In genomic region chr2:110713508-110714362, GRCh38 we compare ENCODE assay signal across 18 cellular contexts. TPM values are rescaled to one million over a fixed set of nuclear protein-coding genes. Genes with fewer than 3 reads are reported as not detected.
A peak's percentile ranks its signal among the peaks of the same experiment; 100 is the strongest.
DNase-seq lines count a peak whose midpoint lies in the region; ATAC-seq and TF ChIP-seq lines count a peak whose summit lies in the region.
"Had no signal": no experiment of that assay in that cellular context is flagged by ENCODE, and none has a peak within 500 bp of the region (broad histone marks: within the 10 kb centered on the region; RNA-seq: fewer than 3 reads in every experiment).

No MANE protein-coding gene starts in this region.

- H3K27me3 Mint-ChIP-seq in CD4-positive, alpha-beta memory T cell, result peaks cover 34 to 44% of the 10 kb centered on the region in 2 donors

- H3K36me3 ChIP-seq in HCT116 (ENCODE audit: control insufficient read depth in 1 of 2, insufficient read depth in 2 of 2, low read length in 2 of 2) (no peaks in the 10 kb centered on the region), left lung (no peaks in the 10 kb centered on the region), upper lobe of right lung (no peaks in the 10 kb centered on the region)
- no peaks in the 10 kb centered on the region for H3K36me3 ChIP-seq in CD4-positive, alpha-beta memory T cell (ENCODE audit: insufficient read depth, low read length)
- H3K36me3 ChIP-seq: brain microvascular endothelial cell, spleen, thyroid gland had no signal

- no peak overlapping the region for H3K4me3 Mint-ChIP-seq in CD4-positive, alpha-beta memory T cell
- H3K4me3 Mint-ChIP-seq: activated B cell treated with CpG ODN at 0.5 μM for 24 hours; CD4-positive, CD25-positive, alpha-beta regulatory T cell had no signal

- peak overlapping the region; percentile 37; the same call in 1 of the 2 replicates for H3K4me2 ChIP-seq in HCT116 (ENCODE audit: low read length)

- H3K4me1 ChIP-seq in HCT116 (ENCODE audit: control insufficient read depth in 1 of 2, insufficient read depth in 2 of 2, low read length in 2 of 2) (peaks cover 0 to 8% of the 10 kb centered on the region in 2 experiments; a peak in 2 of 4 replicates), left lung (peaks cover 5 to 11% of the 10 kb centered on the region in 2 donors), upper lobe of right lung (peaks cover 18% of the 10 kb centered on the region)
- no peaks in the 10 kb centered on the region for H3K4me1 ChIP-seq in CD4-positive, alpha-beta memory T cell (ENCODE audit: insufficient read depth, low read length)
- H3K4me1 ChIP-seq: thyroid gland had no signal

- no peaks in the 10 kb centered on the region for H3K9me3 ChIP-seq in HCT116 (ENCODE audit: control insufficient read depth in 1 of 2, insufficient read depth in 1 of 2, low read depth in 1 of 2, low read length in 2 of 2)
- H3K9me3 ChIP-seq in left lung, result no peaks in the 10 kb centered on the region
- no peaks in the 10 kb centered on the region for H3K9me3 ChIP-seq in CD4-positive, alpha-beta memory T cell (ENCODE audit: control insufficient read depth in 1 of 2, low read length in 2 of 2)
- no peaks in the 10 kb centered on the region for H3K9me3 ChIP-seq in upper lobe of right lung
- H3K9me3 ChIP-seq: spleen, thyroid gland had no signal

- RAD21 ChIA-PET in HCT116 (lab: Charles Lee; ENCODE audit: low non-redundant PET in 1 of 2, low total read pairs in 2 of 2, uncharacterized antibody in 2 of 2, unreplicated experiment in 2 of 2), result no interaction called here

- H3K27ac ChIP-seq in HCT116 (ENCODE audit: low read depth, low read length) (no peak overlapping the region), left lung (no peak overlapping the region), upper lobe of right lung (no peak overlapping the region)
- H3K27ac ChIP-seq in CD4-positive, alpha-beta memory T cell (ENCODE audit: low read depth, low read length), result no peak overlapping the region
- H3K27ac ChIP-seq: brain microvascular endothelial cell, thyroid gland had no signal

- H3K9me3 Mint-ChIP-seq in CD4-positive, alpha-beta memory T cell, result peaks cover 0 to 1% (median 0%) of the 10 kb centered on the region in 8 donors
- H3K9me3 Mint-ChIP-seq: activated B cell treated with CpG ODN at 0.5 μM for 24 hours; CD4-positive, CD25-positive, alpha-beta regulatory T cell had no signal

- DNase-seq in GM12864 (ENCODE audit: low read depth) (peak; percentile 21), HCT116 (ENCODE audit: low read depth, low spot score) (no peak), RPMI8226 (peak; percentile 47), left lung (no peak), NCI-H526 (lab: John Stamatoyannopoulos, UW) (no peak), upper lobe of right lung (no peak), ACHN (no peak)
- DNase-seq in CD4-positive, alpha-beta memory T cell, result no peak
- DNase-seq: activated B cell treated with CpG ODN at 0.5 μM for 24 hours; activated effector memory CD4-positive, alpha-beta T cell treated with Interleukin-2 at 50 U/mL for 16 hours; brain microvascular endothelial cell; CD4-positive, CD25-positive, alpha-beta regulatory T cell; head of caudate nucleus; Kasumi-1; NCI-H2029 treated with DMSO at 0.1 percent for 48 hours; spleen; thyroid gland had no signal

- POLR2A ChIA-PET in HCT116 (lab: Charles Lee), result no interaction called here
- POLR2A ChIA-PET in CD4-positive, alpha-beta memory T cell (lab: Charles Lee; ENCODE audit: partially characterized antibody), result no interaction called here

- H3K27me3 ChIP-seq in HCT116 (ENCODE audit: insufficient read depth, low read length), result no peaks in the 10 kb centered on the region; the same call in 1 of the 2 replicates
- no peaks in the 10 kb centered on the region for H3K27me3 ChIP-seq in left lung
- no peaks in the 10 kb centered on the region for H3K27me3 ChIP-seq in CD4-positive, alpha-beta memory T cell (ENCODE audit: insufficient read depth, low read length)
- H3K27me3 ChIP-seq in upper lobe of right lung, result peaks cover 3% of the 10 kb centered on the region
- H3K27me3 ChIP-seq: thyroid gland had no signal

- no TSS peak for BruUV-seq in HCT116 (replicated peaks; lab: Mats Ljungman, UMichigan)

- H3K9me2 ChIP-seq in HCT116 (ENCODE audit: insufficient read depth), result no peaks in the 10 kb centered on the region

- H3K36me3 Mint-ChIP-seq in CD4-positive, alpha-beta memory T cell, result no peaks in the 10 kb centered on the region
- H3K36me3 Mint-ChIP-seq: CD4-positive, CD25-positive, alpha-beta regulatory T cell had no signal

- H3K4me3 ChIP-seq in GM12864 (ENCODE audit: low read depth, low read length) (no peak overlapping the region), HCT116 (replicated peaks in 1 of 2; ENCODE audit: low read depth in 1 of 2, low read length in 2 of 2) (no peak overlapping the region), left lung (no peak overlapping the region), upper lobe of right lung (no peak overlapping the region)
- no peak overlapping the region for H3K4me3 ChIP-seq in CD4-positive, alpha-beta memory T cell (ENCODE audit: low read length in 2 of 2)
- H3K4me3 ChIP-seq: lung, spleen, thyroid gland had no signal

- H3K79me2 ChIP-seq in HCT116 (ENCODE audit: insufficient read depth, low read length), result no peaks in the 10 kb centered on the region

- TF ChIP-seq RAD21 in HCT116 (IDR thresholded peaks at IDR 0.05; ENCODE audit: low read depth), result no peak

- ATAC-seq in HCT116, result peak; percentile 74
- peak; percentile 30 for ATAC-seq in left lung
- no peak for ATAC-seq in upper lobe of right lung

- no peak for TF ChIP-seq CTCF in GM12864 (IDR thresholded peaks at IDR 0.05; ENCODE audit: low read depth, low read length, missing control alignments)
- no peak for TF ChIP-seq CTCF in HCT116 (IDR thresholded peaks at IDR 0.05 in 2 of 3, conservative IDR thresholded peaks at IDR 0.05 in 1 of 3; ENCODE audit: borderline replicate concordance in 1 of 3, insufficient read depth in 1 of 3, low read depth in 2 of 3, low read length in 2 of 3)
- no peak for TF ChIP-seq CTCF in left lung (IDR thresholded peaks at IDR 0.05)
- TF ChIP-seq CTCF in upper lobe of right lung (IDR thresholded peaks at IDR 0.05), result no peak

- H3K9ac ChIP-seq in HCT116 (ENCODE audit: low read length), result no peak overlapping the region

- H3K27ac Mint-ChIP-seq in CD4-positive, alpha-beta memory T cell, result no peak overlapping the region
- H3K27ac Mint-ChIP-seq: activated B cell treated with CpG ODN at 0.5 μM for 24 hours; CD4-positive, CD25-positive, alpha-beta regulatory T cell had no signal

- H2AFZ ChIP-seq in HCT116 (ENCODE audit: low read depth, low read length, poor library complexity, severe bottlenecking), result no peak overlapping the region

- in situ Hi-C loops in ACHN (cut with HindIII; ENCODE audit: low pct_ligation_motif_present, low pct_unique_long_range_greater_than_20kb, low sequenced_read_pairs), result no loop called here

- no peaks in the 10 kb centered on the region for H3K4me1 Mint-ChIP-seq in CD4-positive, alpha-beta memory T cell
- H3K4me1 Mint-ChIP-seq: activated B cell treated with CpG ODN at 0.5 μM for 24 hours; CD4-positive, CD25-positive, alpha-beta regulatory T cell had no signal

- intact Hi-C loops in HCT116 (cut with micrococcal nuclease), result no loop called here
- intact Hi-C loops in left lung (cut with DNase I), result no loop called here
- intact Hi-C loops in CD4-positive, alpha-beta memory T cell (cut with micrococcal nuclease), result no loop called here
- intact Hi-C loops in upper lobe of right lung (cut with DNase I), result no loop called here

- CTCF ChIA-PET in HCT116 (lab: Charles Lee), result interaction anchor here (1.0 kb wide), 1 partner anchor 42 kb away, joined by 3 read pairs; no protein-coding TSS in a partner anchor
- CTCF ChIA-PET in CD4-positive, alpha-beta memory T cell (lab: Charles Lee; ENCODE audit: partially characterized antibody), result interaction anchor here (0.5 to 1.6 kb wide), 2 partner anchors 10 to 912 kb away, joined by 3 to 5 read pairs; no protein-coding TSS in a partner anchor

- H4K20me1 ChIP-seq in HCT116 (ENCODE audit: insufficient read depth), result no peaks in the 10 kb centered on the region

- TF ChIP-seq POLR2A in HCT116 (IDR thresholded peaks at IDR 0.05; ENCODE audit: borderline replicate concordance, extremely low read depth, insufficient read depth, insufficient read length), result no peak

TF ChIP-seq in HCT116, 20 proteins besides CTCF, POLR2A, EP300 and RAD21:
- no peak for TF ChIP-seq SIN3A (IDR thresholded peaks at IDR 0.05; ENCODE audit: low read depth)
- TF ChIP-seq JUND (IDR thresholded peaks at IDR 0.05), result peak; percentile 41
- peak; percentile 26; the same call in 1 of the 2 replicates for TF ChIP-seq CBX3 (IDR thresholded peaks at IDR 0.05; ENCODE audit: low read depth)
- TF ChIP-seq FOSL1 (IDR thresholded peaks at IDR 0.05; ENCODE audit: low read depth), result peak; percentile 51
- TF ChIP-seq SP1 (IDR thresholded peaks at IDR 0.05; ENCODE audit: low read depth), result 0 out of 2 replicates have a peak, but pooled peaks have one; percentile 18
- TF ChIP-seq ELF1 (IDR thresholded peaks at IDR 0.05; ENCODE audit: borderline replicate concordance, low read depth), result no peak
- peak; percentile 36; the same call in 1 of the 2 replicates for TF ChIP-seq MAX (IDR thresholded peaks at IDR 0.05)

RNA-seq across cellular contexts. Expression of gene ACOXL, which starts 18.6 kb away (rescaled TPM):
- total RNA-seq in HCT116 (2021; ENCODE audit: unreplicated experiment), result 5.5 TPM
- polyA plus RNA-seq in HCT116 (2012), result 2.1 and 2.9 TPM in 2 replicates
- total RNA-seq in left lung, result 10 to 100 TPM; 29.3 to 30.3 TPM
- total RNA-seq in CD4-positive, alpha-beta memory T cell, result not detected
- polyA plus RNA-seq in CD4-positive, alpha-beta memory T cell, result not detected
- total RNA-seq in upper lobe of right lung, result 47.5 TPM
- total RNA-seq: CD4-positive, CD25-positive, alpha-beta regulatory T cell had no signal

RNA-seq across cellular contexts. Expression of gene BUB1, which starts 35.9 kb away (rescaled TPM):
- total RNA-seq in HCT116 (2021; ENCODE audit: unreplicated experiment) (80.2 TPM), left lung (10 to 100 TPM in 1 of 2 donors, 1 to 10 TPM in 1; 7.1 to 10.9 TPM), upper lobe of right lung (2.4 TPM)
- 40.2 and 54.6 TPM in 2 replicates for polyA plus RNA-seq in HCT116 (2012)
- total RNA-seq in CD4-positive, alpha-beta memory T cell, result 1 to 10 TPM; 1.7 to 2.9 TPM
- 1 to 10 TPM in 1 of 2 donors, not detected in 1; 1.2 TPM for polyA plus RNA-seq in CD4-positive, alpha-beta memory T cell

Comparison
In these comparisons a context has a peak if more than half of its experiments do, and no peak if none do; other contexts are left out.
1. DNase-seq: peak in GM12864 (single experiment) and RPMI8226 (single experiment); none in HCT116 (single experiment), left lung (0 of 2), CD4-positive, alpha-beta memory T cell (0 of 5), NCI-H526 (0 of 2), upper lobe of right lung (single experiment) and ACHN (single experiment).